Comparison of ENCODE assay signal across 7 cellular contexts in the genomic region with DNA sequence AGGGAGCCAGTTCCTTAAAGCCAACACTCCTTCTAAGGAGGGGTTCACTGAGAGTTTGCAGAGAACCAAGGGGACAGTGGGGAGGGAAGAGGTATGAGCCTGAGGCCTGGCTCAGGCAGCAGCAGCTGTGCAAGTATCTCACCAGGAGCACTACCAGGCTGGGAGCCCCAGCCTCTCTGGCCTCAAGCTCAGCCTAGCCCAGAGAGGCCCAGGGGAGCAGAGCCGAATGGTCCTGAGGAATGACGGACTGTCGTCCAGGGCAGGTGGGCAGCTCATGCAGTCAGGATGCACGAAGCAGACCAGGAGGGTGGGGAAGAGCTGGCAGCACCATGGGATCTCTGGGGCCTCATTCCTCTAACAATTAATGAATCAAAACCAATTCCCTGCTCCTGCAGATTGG.
"Had no signal": no experiment of that assay in that cellular context is flagged by ENCODE, and none has a peak within 500 bp of the region (broad histone marks: within the 10 kb centered on the region; RNA-seq: fewer than 3 reads in every experiment).

No MANE protein-coding gene starts in this region.

- DNase-seq: GM23248, GOT3, H7, HFFc6, IMR-90 had no signal

- ATAC-seq: HCT116 had no signal

- H3K9ac ChIP-seq: GM23248 had no signal

- H3K9me3 ChIP-seq: HAP-1 had no signal

- H3K4me1 ChIP-seq: HAP-1 had no signal

- H3K36me3 ChIP-seq: HAP-1 had no signal

- H3K4me3 ChIP-seq: GM23248, HAP-1 had no signal

- H3K27ac ChIP-seq: GM23248 had no signal

- H2AFZ ChIP-seq: GM23248 had no signal
